1 cellular context compared by ENCODE assay signal in genomic region chr12:57147641-57147944, GRCh38.
TF ChIP-seq lines count a peak whose summit lies in the region.

No MANE protein-coding gene starts in this region.

TF ChIP-seq in HepG2, 621 proteins besides CTCF, POLR2A, EP300 and RAD21:
- TF ChIP-seq ETV5 (CRISPR knock-in tag; IDR thresholded peaks at IDR 0.05; ENCODE audit: borderline replicate concordance) (0 out of 2 replicates have a peak, but pooled peaks have one; percentile 28), ZNF337 (CRISPR knock-in tag; IDR thresholded peaks at IDR 0.05; ENCODE audit: borderline replicate concordance, low read depth) (no peak), FOSL2 (CRISPR knock-in tag; IDR thresholded peaks at IDR 0.05) (0 out of 2 replicates have a peak, but pooled peaks have one; percentile 25), CERS6 (CRISPR knock-in tag; IDR thresholded peaks at IDR 0.05) (no peak), ELF3 (CRISPR knock-in tag; IDR thresholded peaks at IDR 0.05) (no peak), ZNF687 (CRISPR knock-in tag; IDR thresholded peaks at IDR 0.05) (peak; percentile 3), PAX8 (CRISPR knock-in tag; IDR thresholded peaks at IDR 0.05; ENCODE audit: borderline replicate concordance) (no peak), RARA (CRISPR knock-in tag; IDR thresholded peaks at IDR 0.05) (0 out of 2 replicates have a peak, but pooled peaks have one; percentile 21), MAX (IDR thresholded peaks at IDR 0.05) (peak; percentile 23; the same call in 1 of the 2 replicates), FOXK1 (CRISPR knock-in tag; IDR thresholded peaks at IDR 0.05; ENCODE audit: borderline replicate concordance, low read depth) (no peak), ZNF768 (CRISPR knock-in tag; IDR thresholded peaks at IDR 0.05) (no peak), MXI1 (IDR thresholded peaks at IDR 0.05; ENCODE audit: borderline replicate concordance, low read depth, low read length) (peak; percentile 31; the same call in 1 of the 3 replicates), POLR2AphosphoS2 (IDR thresholded peaks at IDR 0.05; ENCODE audit: low read depth, low read length) (no peak), SALL1 (CRISPR knock-in tag; IDR thresholded peaks at IDR 0.05) (0 out of 2 replicates have a peak, but pooled peaks have one; percentile 4), MAZ (IDR thresholded peaks at IDR 0.05; ENCODE audit: borderline replicate concordance, low read depth, low read length) (0 out of 2 replicates have a peak, but pooled peaks have one; percentile 22), MAZ (CRISPR knock-in tag; IDR thresholded peaks at IDR 0.05; ENCODE audit: low read depth) (no peak), PATZ1 (CRISPR knock-in tag; IDR thresholded peaks at IDR 0.05) (peak; percentile 50)
